8 cellular contexts compared by ENCODE assay signal in genomic region chr4:145937021-145937861, GRCh38. TPM values are rescaled to one million over a fixed set of nuclear protein-coding genes. Genes with fewer than 3 reads are reported as not detected.
DNase-seq lines count a peak whose midpoint lies in the region; TF ChIP-seq lines count a peak whose summit lies in the region.

No MANE protein-coding gene starts in this region.

- POLR2A ChIA-PET in HEK293T (lab: Yijun Ruan, JAX): interaction anchor here (1.0 kb wide), 1 partner anchor 10 kb away, joined by 3 read pairs; no protein-coding TSS in a partner anchor

- no peak for TF ChIP-seq POLR2A in erythroblast (IDR thresholded peaks at IDR 0.05; ENCODE audit: low read length)

- DNase-seq in ELR (ENCODE audit: low read depth) (peak; percentile 54), HEK293T (ENCODE audit: extremely low spot score) (peak; percentile 64), NCI-H748 (lab: John Stamatoyannopoulos, UW; ENCODE audit: unreplicated experiment) (peak; percentile 58), erythroblast (lab: John Stamatoyannopoulos, UW) (peak; percentile 49 to 63), mucosa of gallbladder (ENCODE audit: low spot score) (peak; percentile 64), NCI-H1436 treated with DMSO at 0.1 percent for 48 hours (lab: John Stamatoyannopoulos, UW) (no peak)
- DNase-seq in activated T-cell treated with anti-CD3 and anti-CD28 coated beads, Interleukin-2, amount 50 U/mL, for 1 hour: peak; percentile 59
- DNase-seq in stimulated activated CD8-positive, alpha-beta memory T cell treated with anti-CD3 and anti-CD28 coated beads, Interleukin-7, amount 100 ng/mL, for 24 hours (ENCODE audit: low read depth): peak; percentile 25

- CTCF ChIA-PET in HEK293T (lab: Yijun Ruan, JAX): no interaction called here

TF ChIP-seq in HEK293T, 16 proteins besides CTCF, POLR2A, EP300 and RAD21:
- TF ChIP-seq NFRKB (IDR thresholded peaks at IDR 0.05): no peak
- TF ChIP-seq FOXA1 (IDR thresholded peaks at IDR 0.05): no peak
- no peak for TF ChIP-seq HDGF (IDR thresholded peaks at IDR 0.05; ENCODE audit: borderline replicate concordance)
- TF ChIP-seq, protein P1, sequence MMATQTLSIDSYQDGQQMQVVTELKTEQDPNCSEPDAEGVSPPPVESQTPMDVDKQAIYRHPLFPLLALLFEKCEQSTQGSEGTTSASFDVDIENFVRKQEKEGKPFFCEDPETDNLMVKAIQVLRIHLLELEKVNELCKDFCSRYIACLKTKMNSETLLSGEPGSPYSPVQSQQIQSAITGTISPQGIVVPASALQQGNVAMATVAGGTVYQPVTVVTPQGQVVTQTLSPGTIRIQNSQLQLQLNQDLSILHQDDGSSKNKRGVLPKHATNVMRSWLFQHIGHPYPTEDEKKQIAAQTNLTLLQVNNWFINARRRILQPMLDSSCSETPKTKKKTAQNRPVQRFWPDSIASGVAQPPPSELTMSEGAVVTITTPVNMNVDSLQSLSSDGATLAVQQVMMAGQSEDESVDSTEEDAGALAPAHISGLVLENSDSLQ (IDR thresholded peaks at IDR 0.05): no peak
- TF ChIP-seq FOXK2 (IDR thresholded peaks at IDR 0.05): no peak
- TF ChIP-seq SP1 (IDR thresholded peaks at IDR 0.05): no peak
- TF ChIP-seq SUZ12 (IDR thresholded peaks at IDR 0.05): no peak
- no peak for TF ChIP-seq ZNF384 (IDR thresholded peaks at IDR 0.05)
- no peak for TF ChIP-seq L3MBTL2 (conservative IDR thresholded peaks at IDR 0.05)
- TF ChIP-seq ELF4 (IDR thresholded peaks at IDR 0.05): no peak
- TF ChIP-seq FOXM1 (IDR thresholded peaks at IDR 0.05; ENCODE audit: borderline replicate concordance): no peak
- TF ChIP-seq CTBP1 (IDR thresholded peaks at IDR 0.05; ENCODE audit: borderline replicate concordance): no peak
- no peak for TF ChIP-seq LEF1 (IDR thresholded peaks at IDR 0.05; ENCODE audit: borderline replicate concordance)
- TF ChIP-seq BHLHE40 (IDR thresholded peaks at IDR 0.05; ENCODE audit: borderline replicate concordance): no peak
- no peak for TF ChIP-seq ARNT (IDR thresholded peaks at IDR 0.05)
- no peak for TF ChIP-seq TARDBP (IDR thresholded peaks at IDR 0.05)
TF ChIP-seq in HEK293T: peak in this region for 0.

RNA-seq across cellular contexts. Expression of gene ZNF827, which starts 1.4 kb away (rescaled TPM):
- total RNA-seq in mucosa of gallbladder: 20.3 TPM
